Comparison of ENCODE assay signal across 19 cellular contexts in the genomic region with DNA sequence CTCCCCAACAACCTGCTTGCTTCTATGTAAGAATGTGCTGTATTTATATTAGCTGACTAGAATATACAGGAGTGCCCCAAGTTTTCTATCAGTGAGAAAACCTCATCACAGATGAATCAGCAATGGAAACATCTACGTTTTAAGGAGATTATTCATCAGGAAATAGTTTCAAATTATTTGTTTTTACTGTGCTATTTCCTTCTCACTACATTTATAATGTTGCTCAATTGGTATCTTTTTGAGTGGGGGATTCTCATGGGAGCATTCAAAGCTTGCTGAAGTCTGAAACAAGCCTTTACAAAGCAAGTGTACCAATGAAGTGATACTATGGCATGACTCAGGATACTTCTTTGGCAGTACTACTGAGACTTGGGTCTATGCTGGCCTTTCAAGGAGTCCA.
A peak's percentile ranks its signal among the peaks of the same experiment; 100 is the strongest.
DNase-seq lines count a peak whose midpoint lies in the region; ATAC-seq, FAIRE-seq and TF ChIP-seq lines count a peak whose summit lies in the region.
"Had no signal": no experiment of that assay in that cellular context is flagged by ENCODE, and none has a peak within 500 bp of the region (broad histone marks: within the 10 kb centered on the region; RNA-seq: fewer than 3 reads in every experiment).

No MANE protein-coding gene starts in this region.

- no peaks in the 10 kb centered on the region for H3K36me3 Mint-ChIP-seq in astrocyte (ENCODE audit: low read depth, unreplicated experiment)
- no peaks in the 10 kb centered on the region for H3K36me3 Mint-ChIP-seq in activated naive CD8-positive, alpha-beta T cell treated with anti-CD3 and anti-CD28 coated beads for 36 hours
- no peaks in the 10 kb centered on the region for H3K36me3 Mint-ChIP-seq in activated CD8-positive, alpha-beta T cell treated with anti-CD3 and anti-CD28 coated beads for 36 hours (ENCODE audit: low read depth)
- H3K36me3 Mint-ChIP-seq: CD14-positive monocyte; naive thymus-derived CD8-positive, alpha-beta T cell had no signal

- H3K9me3 ChIP-seq in AG04450 (ENCODE audit: control insufficient read depth, insufficient read depth, low read length) (no peaks in the 10 kb centered on the region), astrocyte (ENCODE audit: insufficient read depth, low read depth, low read length) (no peaks in the 10 kb centered on the region)
- H3K9me3 ChIP-seq: stomach had no signal

- DNase-seq in AG04450 (ENCODE audit: low read depth, low spot score) (peak; percentile 81), GOT3 (lab: John Stamatoyannopoulos, UW) (peak; percentile 21), astrocyte (ENCODE audit: low read depth) (peak; percentile 90), foreskin fibroblast (peak; percentile 70 to 74), DMS53 treated with DMSO at 0.1 percent for 48 hours (lab: John Stamatoyannopoulos, UW; ENCODE audit: unreplicated experiment) (no peak)
- DNase-seq in activated naive CD8-positive, alpha-beta T cell treated with anti-CD3 and anti-CD28 coated beads for 36 hours: no peak
- DNase-seq in activated CD8-positive, alpha-beta T cell treated with anti-CD3 and anti-CD28 coated beads for 36 hours: no peak
- DNase-seq: activated B cell treated with CpG ODN at 0.5 μM for 24 hours; activated CD8-positive, alpha-beta memory T cell treated with anti-CD3 and anti-CD28 coated beads, Interleukin-2, amount 50 U/mL, for 48 hours; glutamatergic neuron; MV-4-11; naive thymus-derived CD8-positive, alpha-beta T cell; right cardiac atrium; stomach had no signal

- H3K27me3 ChIP-seq in AG04450 (ENCODE audit: control insufficient read depth, insufficient read depth, low read length): no peaks in the 10 kb centered on the region
- H3K27me3 ChIP-seq in astrocyte (ENCODE audit: insufficient read depth, low read length): no peaks in the 10 kb centered on the region
- H3K27me3 ChIP-seq: stomach had no signal

- H3K4me1 ChIP-seq in astrocyte (ENCODE audit: insufficient read depth, low read length): peaks cover 24% of the 10 kb centered on the region
- H3K4me1 ChIP-seq: stomach had no signal

- POLR2A ChIA-PET in AG04450 (lab: Yijun Ruan, JAX): no interaction called here
- POLR2A ChIA-PET in activated CD8-positive, alpha-beta T cell treated with anti-CD3 and anti-CD28 coated beads for 36 hours (lab: Charles Lee): no interaction called here

- H3K27ac ChIP-seq in AG04450 (ENCODE audit: low read depth, low read length) (no peak overlapping the region), astrocyte (ENCODE audit: low read depth, low read length) (peak overlapping the region; percentile 82)
- H3K27ac ChIP-seq: stomach had no signal

- FAIRE-seq in astrocyte (lab: Jason Lieb, UNC): peak; percentile 34
- FAIRE-seq: G401.6, GM18507 had no signal

- no peaks in the 10 kb centered on the region for H3K79me2 ChIP-seq in astrocyte (ENCODE audit: insufficient read depth, low read length)

- no peaks in the 10 kb centered on the region for H4K20me1 ChIP-seq in astrocyte (ENCODE audit: insufficient read depth, low read length)

- H3K4me2 ChIP-seq in astrocyte (ENCODE audit: low read length): peak overlapping the region; percentile 42

- no peak for ATAC-seq in esophagus mucosa
- no peak for ATAC-seq in activated CD8-positive, alpha-beta T cell treated with anti-CD3 and anti-CD28 coated beads for 36 hours
- ATAC-seq: naive thymus-derived CD8-positive, alpha-beta T cell; right cardiac atrium had no signal

- H3K36me3 ChIP-seq in astrocyte (ENCODE audit: insufficient read depth, low read length): no peaks in the 10 kb centered on the region
- H3K36me3 ChIP-seq: stomach had no signal

- no peak overlapping the region for H3K27ac Mint-ChIP-seq in astrocyte (ENCODE audit: unreplicated experiment)
- no peak overlapping the region for H3K27ac Mint-ChIP-seq in activated naive CD8-positive, alpha-beta T cell treated with anti-CD3 and anti-CD28 coated beads for 36 hours
- H3K27ac Mint-ChIP-seq in activated CD8-positive, alpha-beta T cell treated with anti-CD3 and anti-CD28 coated beads for 36 hours: no peak overlapping the region
- H3K27ac Mint-ChIP-seq: activated B cell treated with CpG ODN at 0.5 μM for 24 hours; CD14-positive monocyte; dendritic cell treated with granulocyte-macrophage colony-stimulating factor and Interleukin-4, amounts not matched to agents 40 ng/mL and 50 ng/mL, for 4 days; naive thymus-derived CD8-positive, alpha-beta T cell had no signal

- peak overlapping the region; percentile 24 for H3K9ac ChIP-seq in astrocyte (ENCODE audit: low read length)

- no peak overlapping the region for H2AFZ ChIP-seq in astrocyte (ENCODE audit: low read depth, low read length)

- no peak overlapping the region for H3K4me3 Mint-ChIP-seq in astrocyte (ENCODE audit: unreplicated experiment)
- H3K4me3 Mint-ChIP-seq in activated naive CD8-positive, alpha-beta T cell treated with anti-CD3 and anti-CD28 coated beads for 36 hours: no peak overlapping the region
- H3K4me3 Mint-ChIP-seq in activated CD8-positive, alpha-beta T cell treated with anti-CD3 and anti-CD28 coated beads for 36 hours: no peak overlapping the region
- H3K4me3 Mint-ChIP-seq: activated B cell treated with CpG ODN at 0.5 μM for 24 hours; CD14-positive monocyte; dendritic cell treated with granulocyte-macrophage colony-stimulating factor and Interleukin-4, amounts not matched to agents 40 ng/mL and 50 ng/mL, for 4 days; naive thymus-derived CD8-positive, alpha-beta T cell had no signal

- no peak overlapping the region for H3K4me3 ChIP-seq in AG04450 (ENCODE audit: low read depth, low read length)
- H3K4me3 ChIP-seq in astrocyte (ENCODE audit: insufficient read depth, low read depth, low read length): no peak overlapping the region
- no peak overlapping the region for H3K4me3 ChIP-seq in foreskin fibroblast (ENCODE audit: low read depth in 1 of 2, low read length in 2 of 2)
- H3K4me3 ChIP-seq: stomach had no signal

- TF ChIP-seq CTCF in AG04450 (IDR thresholded peaks at IDR 0.05; ENCODE audit: low read depth, low read length) (no peak), astrocyte (IDR thresholded peaks at IDR 0.05; ENCODE audit: insufficient read depth, low read depth, low read length) (no peak), foreskin fibroblast (IDR thresholded peaks at IDR 0.05; ENCODE audit: low read depth, low read length) (no peak)
- TF ChIP-seq CTCF in activated CD8-positive, alpha-beta T cell treated with anti-CD3 and anti-CD28 coated beads for 36 hours (IDR thresholded peaks at IDR 0.05): no peak

- CTCF ChIA-PET in AG04450 (lab: Charles Lee): no interaction called here
- CTCF ChIA-PET in activated CD8-positive, alpha-beta T cell treated with anti-CD3 and anti-CD28 coated beads for 36 hours (lab: Charles Lee): no interaction called here

- intact Hi-C loops in activated CD8-positive, alpha-beta T cell treated with anti-CD3 and anti-CD28 coated beads for 36 hours (cut with micrococcal nuclease): no loop called here

- H3K27me3 Mint-ChIP-seq in astrocyte (ENCODE audit: low read depth, unreplicated experiment): no peaks in the 10 kb centered on the region
- peaks cover 3% of the 10 kb centered on the region for H3K27me3 Mint-ChIP-seq in activated naive CD8-positive, alpha-beta T cell treated with anti-CD3 and anti-CD28 coated beads for 36 hours
- peaks cover 6% of the 10 kb centered on the region for H3K27me3 Mint-ChIP-seq in activated CD8-positive, alpha-beta T cell treated with anti-CD3 and anti-CD28 coated beads for 36 hours
- H3K27me3 Mint-ChIP-seq: activated B cell treated with CpG ODN at 0.5 μM for 24 hours; dendritic cell treated with granulocyte-macrophage colony-stimulating factor and Interleukin-4, amounts not matched to agents 40 ng/mL and 50 ng/mL, for 4 days had no signal

- H3K9me3 Mint-ChIP-seq in astrocyte (ENCODE audit: unreplicated experiment): no peaks in the 10 kb centered on the region
- H3K9me3 Mint-ChIP-seq in activated naive CD8-positive, alpha-beta T cell treated with anti-CD3 and anti-CD28 coated beads for 36 hours: no peaks in the 10 kb centered on the region
- H3K9me3 Mint-ChIP-seq in activated CD8-positive, alpha-beta T cell treated with anti-CD3 and anti-CD28 coated beads for 36 hours: no peaks in the 10 kb centered on the region
- H3K9me3 Mint-ChIP-seq: activated B cell treated with CpG ODN at 0.5 μM for 24 hours; dendritic cell treated with granulocyte-macrophage colony-stimulating factor and Interleukin-4, amounts not matched to agents 40 ng/mL and 50 ng/mL, for 4 days had no signal

- peaks cover 7% of the 10 kb centered on the region for H3K4me1 Mint-ChIP-seq in astrocyte (ENCODE audit: low read depth, unreplicated experiment)
- no peaks in the 10 kb centered on the region for H3K4me1 Mint-ChIP-seq in activated naive CD8-positive, alpha-beta T cell treated with anti-CD3 and anti-CD28 coated beads for 36 hours
- no peaks in the 10 kb centered on the region for H3K4me1 Mint-ChIP-seq in activated CD8-positive, alpha-beta T cell treated with anti-CD3 and anti-CD28 coated beads for 36 hours (ENCODE audit: low read depth)
- H3K4me1 Mint-ChIP-seq: activated B cell treated with CpG ODN at 0.5 μM for 24 hours; CD14-positive monocyte; naive thymus-derived CD8-positive, alpha-beta T cell had no signal

Comparison
In these comparisons a context has a peak if more than half of its experiments do, and no peak if none do; other contexts are left out.
1. DNase-seq: peak in AG04450 (single experiment), GOT3 (single experiment), astrocyte (single experiment) and foreskin fibroblast (2 of 2); none in activated naive CD8-positive, alpha-beta T cell treated with anti-CD3 and anti-CD28 coated beads for 36 hours (single experiment), DMS53 treated with DMSO at 0.1 percent for 48 hours (single experiment) and activated CD8-positive, alpha-beta T cell treated with anti-CD3 and anti-CD28 coated beads for 36 hours (single experiment).